19 cellular contexts compared by ENCODE assay signal in the genomic region with DNA sequence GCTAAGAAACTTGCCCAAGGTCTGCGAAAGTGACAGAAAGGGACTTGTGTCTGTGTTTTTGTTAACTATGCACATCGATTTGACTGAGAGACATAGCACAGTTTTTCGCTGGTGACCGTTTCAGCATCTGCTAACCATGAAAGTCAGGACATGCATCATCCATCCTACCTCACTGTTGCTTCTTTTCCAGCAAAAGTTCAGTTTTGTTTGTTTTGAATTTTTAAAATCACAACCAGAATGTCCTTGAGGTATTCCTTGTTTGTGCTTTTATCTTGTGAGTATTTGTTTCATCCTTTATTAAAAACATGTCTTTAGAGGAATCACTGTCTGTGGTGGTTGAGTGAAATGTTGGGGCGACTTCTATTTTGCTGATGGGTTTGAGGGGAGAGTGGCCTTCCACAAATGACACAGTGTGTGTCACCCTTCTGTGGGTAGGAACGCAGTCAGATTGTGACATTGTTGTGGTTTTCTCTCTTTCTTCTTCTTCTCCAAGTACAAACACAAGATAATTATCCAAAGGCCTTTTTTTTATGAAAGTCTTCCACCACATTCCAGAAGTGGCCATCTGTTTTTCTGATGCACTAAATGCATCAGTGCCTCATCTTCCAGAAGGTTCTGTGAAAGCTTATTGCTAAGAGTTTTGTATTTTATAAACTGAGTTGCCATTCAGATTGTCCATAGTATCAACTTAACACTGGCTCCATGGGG.
DNase-seq lines count a peak whose midpoint lies in the region; ATAC-seq, FAIRE-seq and TF ChIP-seq lines count a peak whose summit lies in the region.
"Had no signal": no experiment of that assay in that cellular context is flagged by ENCODE, and none has a peak within 500 bp of the region (broad histone marks: within the 10 kb centered on the region; RNA-seq: fewer than 3 reads in every experiment).

No MANE protein-coding gene starts in this region.

- no peak for TF ChIP-seq POLR2A in IMR-90 (IDR thresholded peaks at IDR 0.05; ENCODE audit: low read depth, low read length)

- no peak overlapping the region for H3K4me2 ChIP-seq in IMR-90 (ENCODE audit: low read depth, low read length)
- no peak overlapping the region for H3K4me2 ChIP-seq in trophoblast cell (ENCODE audit: low read length)

- H2BK5ac ChIP-seq in IMR-90 (ENCODE audit: low read depth, low read length, poor library complexity, severe bottlenecking) (no peak overlapping the region), trophoblast cell (ENCODE audit: low read depth, low read length, poor library complexity) (no peak overlapping the region)

- H3K9ac ChIP-seq in IMR-90 (ENCODE audit: low read depth, low read length): no peak overlapping the region
- H3K9ac ChIP-seq in trophoblast cell (ENCODE audit: low read length): no peak overlapping the region

- H3K14ac ChIP-seq in IMR-90 (replicated peaks; ENCODE audit: low read depth, low read length): no peak overlapping the region
- no peak overlapping the region for H3K14ac ChIP-seq in trophoblast cell (ENCODE audit: low read length)

- CTCF ChIA-PET in IMR-90 (lab: Yijun Ruan, JAX): interaction anchor here (0.7 kb wide), 1 partner anchor 274 kb away, joined by 3 read pairs; no protein-coding TSS in a partner anchor

- H4K12ac ChIP-seq in trophoblast cell (ENCODE audit: low read depth, low read length): no peak overlapping the region

- no peak overlapping the region for H3K27ac ChIP-seq in IMR-90 (ENCODE audit: insufficient read depth, low read length)
- no peak overlapping the region for H3K27ac ChIP-seq in trophoblast cell (ENCODE audit: low read depth, low read length)

- DNase-seq in AG10803 (ENCODE audit: low read depth) (peak; percentile 60), IMR-90 (peak; percentile 21), sciatic nerve (ENCODE audit: low spot score) (no peak), trophoblast cell (no peak), anterior cingulate cortex (lab: John Stamatoyannopoulos, UW) (no peak), germinal center (ENCODE audit: low spot score) (no peak)
- DNase-seq: activated CD8-positive, alpha-beta T cell treated with anti-CD3 and anti-CD28 coated beads, Interleukin-2, amount 10 ng/mL, durations not matched to agents 7 days and 5 days; activated T-cell treated with anti-CD3 and anti-CD28 coated beads, Interleukin-2, amount 50 U/mL, for 72 hours; CD4-positive, alpha-beta memory T cell; effector CD4-positive, alpha-beta T cell; MV-4-11; NCI-H187 treated with DMSO at 0.1 percent for 48 hours; SHP77; stimulated activated CD4-positive, alpha-beta T cell treated with anti-CD3 and anti-CD28 coated beads, Interleukin-12 subunit alpha, Interleukin-12 subunit beta, amount 100 ng/mL, for 4 hours; T-helper 2 cell had no signal

- H3K23ac ChIP-seq in IMR-90 (ENCODE audit: low read depth, low read length): no peak overlapping the region
- H3K23ac ChIP-seq in trophoblast cell (ENCODE audit: low read length): no peak overlapping the region

- H4K8ac ChIP-seq in IMR-90 (ENCODE audit: low read depth in 2 of 2, low read length in 2 of 2) (no peak overlapping the region), trophoblast cell (ENCODE audit: low read depth, low read length) (no peak overlapping the region)

- no peak overlapping the region for H4K5ac ChIP-seq in IMR-90 (ENCODE audit: low read depth, low read length)

- H3K56ac ChIP-seq in IMR-90 (ENCODE audit: extremely low read depth, insufficient read depth, low read length): no peak overlapping the region

- no peak overlapping the region for H2AK9ac ChIP-seq in IMR-90 (replicated peaks; ENCODE audit: low read depth, low read length, poor library complexity)

- H2BK120ac ChIP-seq in IMR-90 (ENCODE audit: low read depth, low read length) (no peak overlapping the region), trophoblast cell (ENCODE audit: insufficient read depth, low read length, poor library complexity) (no peak overlapping the region)

- H4K91ac ChIP-seq in IMR-90 (ENCODE audit: insufficient read depth, low read depth, low read length) (no peak overlapping the region), trophoblast cell (ENCODE audit: low read depth, low read length) (no peak overlapping the region)

- H3K79me1 ChIP-seq in IMR-90 (ENCODE audit: low read depth in 1 of 2, low read length in 2 of 2) (peaks cover 0 to 7% of the 10 kb centered on the region in 2 experiments; a peak in 2 of 4 replicates), trophoblast cell (ENCODE audit: low read length) (no peaks in the 10 kb centered on the region)

- no peak overlapping the region for H2BK20ac ChIP-seq in IMR-90 (ENCODE audit: low read depth, low read length)

- no peak for TF ChIP-seq CTCF in AG10803 (conservative IDR thresholded peaks at IDR 0.05; ENCODE audit: low read length)
- no peak for TF ChIP-seq CTCF in IMR-90 (conservative IDR thresholded peaks at IDR 0.05; ENCODE audit: low read depth, low read length)

- H3K27me3 ChIP-seq in IMR-90 (ENCODE audit: control insufficient read depth, insufficient read depth, low read length) (no peaks in the 10 kb centered on the region), trophoblast cell (ENCODE audit: insufficient read depth, low read length) (no peaks in the 10 kb centered on the region)

- no peaks in the 10 kb centered on the region for H3K36me3 ChIP-seq in IMR-90 (ENCODE audit: control insufficient read depth, insufficient read depth, low read length)
- no peaks in the 10 kb centered on the region for H3K36me3 ChIP-seq in trophoblast cell (ENCODE audit: control insufficient read depth in 1 of 2, insufficient read depth in 2 of 2, low read length in 2 of 2)

- POLR2A ChIA-PET in IMR-90 (lab: Charles Lee; ENCODE audit: unreplicated experiment): no interaction called here

- intact Hi-C loops in IMR-90 (cut with micrococcal nuclease) (no loop called here), sciatic nerve (cut with DNase I) (no loop called here)

- H3K4ac ChIP-seq in IMR-90 (ENCODE audit: low read depth, low read length) (no peak overlapping the region), trophoblast cell (ENCODE audit: low read depth, low read length) (no peak overlapping the region)

- H3K79me2 ChIP-seq in trophoblast cell (ENCODE audit: control insufficient read depth, insufficient read depth, low read length, poor library complexity): no peaks in the 10 kb centered on the region

- H2BK12ac ChIP-seq in trophoblast cell (ENCODE audit: low read length): no peak overlapping the region

- TF ChIP-seq RAD21 in IMR-90 (IDR thresholded peaks at IDR 0.05; ENCODE audit: low read length): no peak

- WGBS in IMR-90 (ENCODE audit: extremely low coverage in 2 of 2, insufficient read length in 1 of 2), 2 experiments: no CpG with 5 or more reads among the region's 6 CpGs
- no CpG with 5 or more reads among the region's 6 CpGs for WGBS in trophoblast cell (ENCODE audit: extremely low coverage, insufficient coverage, insufficient read length)

- H3K4me3 ChIP-seq in AG10803 (ENCODE audit: low read length) (no peak overlapping the region), IMR-90 (ENCODE audit: insufficient read depth, low read depth, low read length) (no peak overlapping the region), trophoblast cell (ENCODE audit: low read depth, low read length) (no peak overlapping the region)

- H3K18ac ChIP-seq in IMR-90 (ENCODE audit: low read depth, low read length): no peak overlapping the region
- no peak overlapping the region for H3K18ac ChIP-seq in trophoblast cell (ENCODE audit: low read length)

- peaks cover 8% of the 10 kb centered on the region for H3K9me1 ChIP-seq in IMR-90 (ENCODE audit: insufficient read depth, low read length)

- in situ Hi-C loops in IMR-90 (cut with MboI; ENCODE audit: low sequenced_read_pairs): no loop called here

- dilution Hi-C loops in IMR-90 (cut with HindIII; ENCODE audit: low sequenced_read_pairs, unreplicated experiment): no loop called here

- H4K20me1 ChIP-seq in IMR-90 (ENCODE audit: insufficient read depth, low read length): peaks cover 7% of the 10 kb centered on the region; the same call in 1 of the 2 replicates

- peak; percentile 88 for FAIRE-seq in endometrium (lab: Jason Lieb, UNC)
- FAIRE-seq: frontal cortex had no signal

- ATAC-seq in IMR-90 (ENCODE audit: low read depth) (no peak; the same call in 1 of the 2 replicates), sciatic nerve (peak; percentile 33), GM18520 (IDR thresholded peaks at IDR 0.05; ENCODE audit: unreplicated experiment) (no peak)
- ATAC-seq: activated CD8-positive, alpha-beta T cell treated with anti-CD3 and anti-CD28 coated beads, Interleukin-2, amount 10 ng/mL, durations not matched to agents 7 days and 5 days; activated T-cell treated with anti-CD3 and anti-CD28 coated beads, Interleukin-2, amount 50 U/mL, for 72 hours; WTC11 had no signal

- no peak overlapping the region for H2BK15ac ChIP-seq in IMR-90 (ENCODE audit: low read depth, low read length)

- H2AFZ ChIP-seq in IMR-90 (replicated peaks; ENCODE audit: low read length, poor library complexity): no peak overlapping the region
- no peak overlapping the region for H2AFZ ChIP-seq in trophoblast cell (ENCODE audit: insufficient read depth, low read length, poor library complexity)

- H2AK5ac ChIP-seq in IMR-90 (ENCODE audit: low read depth, low read length): no peak overlapping the region
- H2AK5ac ChIP-seq in trophoblast cell (ENCODE audit: low read length): no peak overlapping the region

- H3K4me1 ChIP-seq in IMR-90 (ENCODE audit: control insufficient read depth, insufficient read depth, low read length): peaks cover 6% of the 10 kb centered on the region
- no peaks in the 10 kb centered on the region for H3K4me1 ChIP-seq in trophoblast cell (ENCODE audit: control insufficient read depth in 1 of 2, insufficient read depth in 2 of 2, low read length in 2 of 2)

- BruUV-seq in IMR-90 (replicated peaks; lab: Mats Ljungman, UMichigan): no TSS peak

- H3K9me3 ChIP-seq in IMR-90 (ENCODE audit: control insufficient read depth, insufficient read depth, low read length): no peaks in the 10 kb centered on the region
- peaks cover 1% of the 10 kb centered on the region for H3K9me3 ChIP-seq in trophoblast cell (ENCODE audit: insufficient read depth, low read depth, low read length)

TF ChIP-seq in IMR-90, 13 proteins besides CTCF, POLR2A, EP300 and RAD21 (continues in another document):
- TF ChIP-seq MAZ (IDR thresholded peaks at IDR 0.05; ENCODE audit: borderline replicate concordance, low read depth, low read length) (no peak), MXI1 (IDR thresholded peaks at IDR 0.05; ENCODE audit: borderline replicate concordance, low read depth, low read length) (no peak), CEBPB (IDR thresholded peaks at IDR 0.05; ENCODE audit: low read depth, low read length) (no peak)
- TF ChIP-seq, protein P1, sequence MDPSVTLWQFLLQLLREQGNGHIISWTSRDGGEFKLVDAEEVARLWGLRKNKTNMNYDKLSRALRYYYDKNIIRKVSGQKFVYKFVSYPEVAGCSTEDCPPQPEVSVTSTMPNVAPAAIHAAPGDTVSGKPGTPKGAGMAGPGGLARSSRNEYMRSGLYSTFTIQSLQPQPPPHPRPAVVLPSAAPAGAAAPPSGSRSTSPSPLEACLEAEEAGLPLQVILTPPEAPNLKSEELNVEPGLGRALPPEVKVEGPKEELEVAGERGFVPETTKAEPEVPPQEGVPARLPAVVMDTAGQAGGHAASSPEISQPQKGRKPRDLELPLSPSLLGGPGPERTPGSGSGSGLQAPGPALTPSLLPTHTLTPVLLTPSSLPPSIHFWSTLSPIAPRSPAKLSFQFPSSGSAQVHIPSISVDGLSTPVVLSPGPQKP (IDR thresholded peaks at IDR 0.05; ENCODE audit: borderline replicate concordance, low read depth, low read length): no peak

Comparison
In these comparisons a context has a peak if more than half of its experiments do, and no peak if none do; other contexts are left out.
1. DNase-seq: peak in AG10803 (single experiment) and IMR-90 (single experiment); none in sciatic nerve (single experiment), trophoblast cell (0 of 2), anterior cingulate cortex (0 of 58) and germinal center (single experiment).